ENCODE assay signal across 27 cellular contexts in the genomic region with DNA sequence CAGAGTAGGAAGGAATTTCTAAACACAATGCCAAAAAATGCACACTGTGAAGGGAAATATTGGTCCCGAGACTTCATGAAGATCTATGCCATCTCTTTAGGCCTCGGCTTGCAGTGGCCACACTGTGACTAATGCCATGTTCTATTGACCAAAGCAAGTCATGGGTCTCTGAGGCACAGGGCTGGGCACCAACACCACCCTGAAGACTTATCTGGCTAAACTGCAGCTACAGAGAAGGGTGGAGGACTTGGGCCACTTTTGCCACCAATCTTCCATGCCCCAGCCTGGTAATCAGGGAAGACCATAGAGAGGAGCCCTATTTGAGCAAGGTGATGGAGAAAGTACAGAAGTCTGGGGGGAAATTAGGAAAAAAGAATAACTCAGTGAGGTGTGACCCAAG. TPM values are rescaled to one million over a fixed set of nuclear protein-coding genes. Genes with fewer than 3 reads are reported as not detected.
"Had no signal": no experiment of that assay in that cellular context is flagged by ENCODE, and none has a peak within 500 bp of the region (broad histone marks: within the 10 kb centered on the region; RNA-seq: fewer than 3 reads in every experiment).

No MANE protein-coding gene starts in this region.

- H3K27ac Mint-ChIP-seq: activated CD4-positive, alpha-beta T cell treated with anti-CD3 and anti-CD28 coated beads for 36 hours; activated CD8-positive, alpha-beta T cell treated with anti-CD3 and anti-CD28 coated beads, Interleukin-2, amount 10 ng/mL, durations not matched to agents 7 days and 5 days; activated naive CD4-positive, alpha-beta T cell treated with anti-CD3 and anti-CD28 coated beads, Interleukin-2, amount 10 ng/mL, durations not matched to agents 7 days and 5 days; activated naive CD8-positive, alpha-beta T cell treated with anti-CD3 and anti-CD28 coated beads, Interleukin-2, amount 10 ng/mL, durations not matched to agents 7 days and 5 days; brain; dendritic cell treated with granulocyte-macrophage colony-stimulating factor and Interleukin-4, amounts not matched to agents 40 ng/mL and 50 ng/mL, for 4 days; natural killer cell treated with Interleukin-12 subunit alpha and Interleukin-12 subunit beta and Interleukin-15 and Interleukin-18, amount 100 ng/mL, for 72 hours; T-helper 17 cell; WTC11 had no signal

- DNase-seq: activated CD4-positive, alpha-beta T cell treated with anti-CD3 and anti-CD28 coated beads for 36 hours; activated CD8-positive, alpha-beta T cell treated with anti-CD3 and anti-CD28 coated beads, Interleukin-2, amount 10 ng/mL, durations not matched to agents 7 days and 5 days; activated gamma-delta T cell; activated naive CD4-positive, alpha-beta T cell treated with anti-CD3 and anti-CD28 coated beads, Interleukin-2, amount 10 ng/mL, durations not matched to agents 7 days and 5 days; effector CD4-positive, alpha-beta T cell; gastrocnemius medialis; glutamatergic neuron; left ventricle myocardium superior; mucosa of descending colon; small intestine; stimulated activated CD4-positive, alpha-beta T cell treated with anti-CD3 and anti-CD28 coated beads, Interleukin-1b, Interleukin-23, amount 100 ng/mL, for 48 hours; stimulated activated CD4-positive, alpha-beta T cell treated with anti-CD3 and anti-CD28 coated beads, Interleukin-4, amount 100 ng/mL, for 4 hours; stimulated activated naive B cell treated with anti-CD40 and anti-IgM and Interleukin-4, amounts not matched to agents 10 μg/mL and 1 μg/mL and 100 μg/mL, for 72 hours; T-helper 17 cell had no signal

- H3K4me3 Mint-ChIP-seq: activated CD4-positive, alpha-beta T cell treated with anti-CD3 and anti-CD28 coated beads for 36 hours; activated CD8-positive, alpha-beta T cell treated with anti-CD3 and anti-CD28 coated beads, Interleukin-2, amount 10 ng/mL, durations not matched to agents 7 days and 5 days; activated naive CD4-positive, alpha-beta T cell treated with anti-CD3 and anti-CD28 coated beads, Interleukin-2, amount 10 ng/mL, durations not matched to agents 7 days and 5 days; activated naive CD8-positive, alpha-beta T cell treated with anti-CD3 and anti-CD28 coated beads, Interleukin-2, amount 10 ng/mL, durations not matched to agents 7 days and 5 days; brain; dendritic cell treated with granulocyte-macrophage colony-stimulating factor and Interleukin-4, amounts not matched to agents 40 ng/mL and 50 ng/mL, for 4 days; natural killer cell treated with Interleukin-12 subunit alpha and Interleukin-12 subunit beta and Interleukin-15 and Interleukin-18, amount 100 ng/mL, for 72 hours; stimulated activated naive B cell treated with anti-CD40 and anti-IgM and Interleukin-4, amounts not matched to agents 10 μg/mL and 1 μg/mL and 100 μg/mL, for 72 hours; T-helper 17 cell; WTC11 had no signal

- H3K4me1 Mint-ChIP-seq: activated CD4-positive, alpha-beta T cell treated with anti-CD3 and anti-CD28 coated beads for 36 hours; activated naive CD4-positive, alpha-beta T cell treated with anti-CD3 and anti-CD28 coated beads, Interleukin-2, amount 10 ng/mL, durations not matched to agents 7 days and 5 days; stimulated activated naive B cell treated with anti-CD40 and anti-IgM and Interleukin-4, amounts not matched to agents 10 μg/mL and 1 μg/mL and 100 μg/mL, for 72 hours; T-helper 17 cell; WTC11 had no signal

- H3K9me3 Mint-ChIP-seq: activated naive CD4-positive, alpha-beta T cell treated with anti-CD3 and anti-CD28 coated beads, Interleukin-2, amount 10 ng/mL, durations not matched to agents 7 days and 5 days; natural killer cell treated with Interleukin-12 subunit alpha and Interleukin-12 subunit beta and Interleukin-15 and Interleukin-18, amount 100 ng/mL, for 72 hours had no signal

- H3K36me3 Mint-ChIP-seq: activated naive CD4-positive, alpha-beta T cell treated with anti-CD3 and anti-CD28 coated beads, Interleukin-2, amount 10 ng/mL, durations not matched to agents 7 days and 5 days; activated naive CD8-positive, alpha-beta T cell treated with anti-CD3 and anti-CD28 coated beads, Interleukin-2, amount 10 ng/mL, durations not matched to agents 7 days and 5 days; brain; natural killer cell treated with Interleukin-12 subunit alpha and Interleukin-12 subunit beta and Interleukin-15 and Interleukin-18, amount 100 ng/mL, for 72 hours; WTC11 had no signal

- H3K27me3 Mint-ChIP-seq: T-helper 17 cell had no signal

RNA-seq across cellular contexts. Expression of gene HMX1, which starts 42.1 kb away (rescaled TPM):
- total RNA-seq: activated CD4-positive, alpha-beta T cell treated with anti-CD3 and anti-CD28 coated beads for 36 hours; activated CD8-positive, alpha-beta T cell treated with anti-CD3 and anti-CD28 coated beads, Interleukin-2, amount 10 ng/mL, durations not matched to agents 7 days and 5 days; activated naive CD8-positive, alpha-beta T cell treated with anti-CD3 and anti-CD28 coated beads, Interleukin-2, amount 10 ng/mL, durations not matched to agents 7 days and 5 days; ascending aorta; cardiac muscle cell; gastrocnemius medialis; left ventricle myocardium superior; lung microvascular endothelial cell; mesenteric fat pad; myocyte; natural killer cell treated with Interleukin-12 subunit alpha and Interleukin-12 subunit beta and Interleukin-15 and Interleukin-18, amount 100 ng/mL, for 72 hours; omental fat pad; renal cortical epithelial cell; sciatic nerve; T-helper 17 cell had no signal
